In the genomic region with DNA sequence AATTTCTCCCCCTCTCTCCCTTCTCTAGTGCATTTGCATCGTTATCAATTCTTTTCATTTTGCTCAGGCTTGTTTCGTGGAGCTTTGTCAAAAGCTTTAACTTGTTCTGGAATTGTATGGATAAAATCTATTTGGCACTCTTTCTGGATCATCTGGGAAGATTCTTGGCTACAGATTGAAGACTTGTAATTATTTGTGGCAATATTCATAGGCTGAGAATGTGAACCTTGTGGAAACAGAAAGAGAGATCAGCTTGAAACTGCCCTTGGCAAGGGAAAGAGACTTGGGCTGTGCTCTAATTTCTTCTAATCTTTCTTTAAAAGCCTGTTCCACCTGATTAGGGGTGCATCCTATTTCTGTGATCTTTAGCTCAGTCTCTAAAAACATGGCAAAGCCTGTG, we compare ENCODE assay signal across 32 cellular contexts.
DNase-seq lines count a peak whose midpoint lies in the region; ATAC-seq and TF ChIP-seq lines count a peak whose summit lies in the region.
"Had no signal": no experiment of that assay in that cellular context is flagged by ENCODE, and none has a peak within 500 bp of the region (broad histone marks: within the 10 kb centered on the region; RNA-seq: fewer than 3 reads in every experiment).

No MANE protein-coding gene starts in this region.

- intact Hi-C loops in vagina (cut with DNase I) = no loop called here

- H3K27me3 ChIP-seq in adipocyte (replicated peaks; ENCODE audit: control insufficient read depth, insufficient read depth, low read length) (no peaks in the 10 kb centered on the region), osteoblast (ENCODE audit: insufficient read depth, low read length) (no peaks in the 10 kb centered on the region), vagina (no peaks in the 10 kb centered on the region)
- H3K27me3 ChIP-seq: BLaER1 had no signal

- H3K9me3 ChIP-seq in adipocyte (ENCODE audit: control insufficient read depth, low read length) = no peaks in the 10 kb centered on the region
- no peaks in the 10 kb centered on the region for H3K9me3 ChIP-seq in osteoblast (ENCODE audit: low read depth, low read length)
- H3K9me3 ChIP-seq in vagina = no peaks in the 10 kb centered on the region
- H3K9me3 ChIP-seq: A549, BLaER1, SK-N-SH had no signal

- H3K4me3 ChIP-seq in AG10803 (ENCODE audit: low read length) = no peak overlapping the region
- peak overlapping the region; percentile 39 for H3K4me3 ChIP-seq in adipocyte (ENCODE audit: low read length)
- H3K4me3 ChIP-seq in osteoblast (ENCODE audit: insufficient read depth, low read length) = no peak overlapping the region
- H3K4me3 ChIP-seq in vagina = no peak overlapping the region
- H3K4me3 ChIP-seq: A549, BLaER1, spleen had no signal

- H3K27ac ChIP-seq in osteoblast (ENCODE audit: low read depth, low read length) (peak overlapping the region; percentile 34), vagina (no peak overlapping the region)
- H3K27ac ChIP-seq: BLaER1, KMS-11, spleen had no signal

- H4K20me1 ChIP-seq in osteoblast (ENCODE audit: insufficient read depth, low read length) = no peaks in the 10 kb centered on the region
- H4K20me1 ChIP-seq: BLaER1 had no signal

- no peak overlapping the region for H2AFZ ChIP-seq in osteoblast (ENCODE audit: low read length)

- no peak overlapping the region for H3K9ac ChIP-seq in adipocyte (ENCODE audit: low read length)
- H3K9ac ChIP-seq: BLaER1, KMS-11, SK-N-SH had no signal

- DNase-seq in AG10803 (ENCODE audit: low read depth) (peak; percentile 83), adipocyte (ENCODE audit: low read depth) (peak; percentile 58), fibroblast of gingiva (ENCODE audit: low read depth) (peak; percentile 29), osteoblast (ENCODE audit: insufficient read length, low spot score, missing footprints) (no peak), cerebellar cortex (ENCODE audit: low spot score) (no peak), vagina (ENCODE audit: extremely low spot score in 2 of 2) (no peak)
- DNase-seq: activated CD8-positive, alpha-beta memory T cell treated with anti-CD3 and anti-CD28 coated beads for 24 hours; activated gamma-delta T cell treated with Interleukin-2 at 50 U/mL for 16 hours; activated T-cell treated with anti-CD3 and anti-CD28 coated beads, Interleukin-2, amount 50 U/mL, for 24 hours; COR-L47; cortex of kidney; DMS53; endodermal cell; GF-D8; glutamatergic neuron; islet precursor cell; midbrain; natural killer cell; NCI-H146; NCI-H446 treated with DMSO at 0.1 percent for 48 hours; NCI-H82; occipital lobe; SK-N-SH; spleen; T-helper 17 cell; trophoblast cell had no signal

- no peaks in the 10 kb centered on the region for H3K79me2 ChIP-seq in osteoblast (ENCODE audit: insufficient read depth, low read length)

- H3K4me1 ChIP-seq in adipocyte (ENCODE audit: control insufficient read depth, insufficient read depth, low read length) = peaks cover 22% of the 10 kb centered on the region
- H3K4me1 ChIP-seq in osteoblast (ENCODE audit: insufficient read depth, low read length) = peaks cover 31% of the 10 kb centered on the region
- no peaks in the 10 kb centered on the region for H3K4me1 ChIP-seq in vagina

- H3K4me2 ChIP-seq in osteoblast (ENCODE audit: insufficient read depth, low read length) = peak overlapping the region; percentile 15
- H3K4me2 ChIP-seq: A549, BLaER1, KMS-11, SK-N-SH had no signal

- H3K36me3 ChIP-seq in adipocyte (ENCODE audit: control insufficient read depth, insufficient read depth, low read length, severe bottlenecking) (no peaks in the 10 kb centered on the region), osteoblast (ENCODE audit: insufficient read depth, low read length) (no peaks in the 10 kb centered on the region), vagina (no peaks in the 10 kb centered on the region)
- H3K36me3 ChIP-seq: BLaER1, spleen had no signal

- TF ChIP-seq CTCF in AG10803 (conservative IDR thresholded peaks at IDR 0.05; ENCODE audit: low read length) = no peak
- no peak for TF ChIP-seq CTCF in osteoblast (IDR thresholded peaks at IDR 0.05; ENCODE audit: extremely low read depth, low read depth, low read length)
- no peak for TF ChIP-seq CTCF in vagina (IDR thresholded peaks at IDR 0.05)

- ATAC-seq in HG02884 (IDR thresholded peaks at IDR 0.05; ENCODE audit: unreplicated experiment) = no peak
- no peak for ATAC-seq in GM18867 (IDR thresholded peaks at IDR 0.05; ENCODE audit: unreplicated experiment)
- ATAC-seq: A549, esophagus mucosa, natural killer cell, T-helper 17 cell had no signal

- TF ChIP-seq POLR2A in vagina (IDR thresholded peaks at IDR 0.05) = no peak

Comparison
In these comparisons a context has a peak if more than half of its experiments do, and no peak if none do; other contexts are left out.
1. DNase-seq: peak in AG10803 (single experiment), adipocyte (single experiment) and fibroblast of gingiva (single experiment); none in osteoblast (single experiment), cerebellar cortex (single experiment) and vagina (0 of 2).